31 cellular contexts compared by ENCODE assay signal in genomic region chr5:149957855-149958254, GRCh38. TPM values are rescaled to one million over a fixed set of nuclear protein-coding genes. Genes with fewer than 3 reads are reported as not detected.
DNase-seq lines count a peak whose midpoint lies in the region; ATAC-seq and TF ChIP-seq lines count a peak whose summit lies in the region.
"Had no signal": no experiment of that assay in that cellular context is flagged by ENCODE, and none has a peak within 500 bp of the region (broad histone marks: within the 10 kb centered on the region; RNA-seq: fewer than 3 reads in every experiment).

No MANE protein-coding gene starts in this region.

- H3K4me3 ChIP-seq in PC-3 (ENCODE audit: low read length) (no peak overlapping the region), hepatocyte (no peak overlapping the region), transverse colon (no peak overlapping the region)
- H3K4me3 ChIP-seq: coronary artery, esophagus muscularis mucosa, GM12878, K562, MG63, mucosa of descending colon, neural progenitor cell, SK-N-MC, tibial artery had no signal

- H3K4me1 ChIP-seq in PC-3 (ENCODE audit: insufficient read depth, low read length) (peaks cover 31% of the 10 kb centered on the region), hepatocyte (ENCODE audit: insufficient read depth) (peaks cover 9% of the 10 kb centered on the region), transverse colon (peaks cover 0 to 39% (median 21%) of the 10 kb centered on the region in 4 donors)

- POLR2A ChIA-PET in PC-3 (lab: Charles Lee; ENCODE audit: unreplicated experiment): interaction anchor here (0.6 kb wide), 1 partner anchor 42 kb away, joined by 3 read pairs; the partner anchor contains the start of gene TIGD6

- no peaks in the 10 kb centered on the region for H3K27me3 ChIP-seq in PC-3 (ENCODE audit: low read length)
- H3K27me3 ChIP-seq in hepatocyte: no peaks in the 10 kb centered on the region
- H3K27me3 ChIP-seq in transverse colon: no peaks in the 10 kb centered on the region
- H3K27me3 ChIP-seq: esophagus muscularis mucosa, MG63, tibial artery had no signal

- H3K27ac ChIP-seq in PC-3 (ENCODE audit: low read length) (no peak overlapping the region), hepatocyte (peak overlapping the region; percentile 71), transverse colon (peak overlapping the region; percentile 90 to 95 (median 94))
- H3K27ac ChIP-seq: 22Rv1, coronary artery, esophagus muscularis mucosa, neural progenitor cell, SK-N-MC, tibial artery had no signal

- H3K36me3 ChIP-seq in PC-3 (ENCODE audit: low read depth, low read length) (no peaks in the 10 kb centered on the region), hepatocyte (replicated peaks; ENCODE audit: insufficient read depth, low read depth) (no peaks in the 10 kb centered on the region), transverse colon (no peaks in the 10 kb centered on the region)
- H3K36me3 ChIP-seq: esophagus muscularis mucosa, MG63, neural progenitor cell, tibial artery had no signal

- BruUV-seq in PC-3 (replicated peaks; lab: Mats Ljungman, UMichigan): no TSS peak

- no peaks in the 10 kb centered on the region for H3F3A ChIP-seq in PC-3 (ENCODE audit: low read length, unreplicated experiment)

- CTCF ChIA-PET in PC-3 (lab: Charles Lee): interaction anchor here (0.6 to 1.5 kb wide), 3 partner anchors 21 to 120 kb away, joined by 3 to 4 read pairs (median 3); no protein-coding TSS in a partner anchor

- H3K9me2 ChIP-seq in PC-3 (replicated peaks; ENCODE audit: low read length) (no peaks in the 10 kb centered on the region), hepatocyte (replicated peaks; ENCODE audit: insufficient read depth) (no peaks in the 10 kb centered on the region)

- WGBS in hepatocyte (ENCODE audit: low lambda C conversion rate, missing lambda C conversion rate): 72% methylated on average over 4 of the region's 4 CpGs
- 52 to 60% methylated on average over 3 to 4 of the region's 4 CpGs for WGBS in transverse colon (ENCODE audit: low coverage in 1 of 2), 2 donors

- DNase-seq in NCI-H82 (lab: John Stamatoyannopoulos, UW) (peak; percentile 67), NCI-H82 treated with DMSO at 0.1 percent for 48 hours (lab: John Stamatoyannopoulos, UW; ENCODE audit: unreplicated experiment) (no peak), PC-3 (peak; percentile 18), hepatocyte (ENCODE audit: low spot score) (peak; percentile 59), transverse colon (no peak), OCI-M2 (lab: John Stamatoyannopoulos, UW; ENCODE audit: unreplicated experiment) (no peak), anterior cingulate cortex (lab: John Stamatoyannopoulos, UW) (no peak), NCI-H2029 (lab: John Stamatoyannopoulos, UW) (no peak)
- DNase-seq: activated CD4-positive, alpha-beta T cell treated with anti-CD3 and anti-CD28 coated beads, Interleukin-2, amount 10 ng/mL, durations not matched to agents 7 days and 5 days; activated naive CD4-positive, alpha-beta T cell treated with anti-CD3 and anti-CD28 coated beads for 36 hours; AML-193; DMS53; effector memory CD8-positive, alpha-beta T cell; foreskin melanocyte; H9; MG63; NCI-H510A treated with DMSO at 0.1 percent for 48 hours; posterior cingulate gyrus; RPMI8226; stimulated activated naive CD8-positive, alpha-beta T cell treated with anti-CD3 and anti-CD28 coated beads, Interleukin-15, amount 100 ng/mL, for 72 hours; tibial artery had no signal

- H3K9me3 ChIP-seq in PC-3 (ENCODE audit: low read length): no peaks in the 10 kb centered on the region
- H3K9me3 ChIP-seq in hepatocyte (ENCODE audit: low read depth): no peaks in the 10 kb centered on the region
- no peaks in the 10 kb centered on the region for H3K9me3 ChIP-seq in transverse colon
- H3K9me3 ChIP-seq: esophagus muscularis mucosa, MG63, mucosa of descending colon, tibial artery had no signal

- TF ChIP-seq CTCF in PC-3 (conservative IDR thresholded peaks at IDR 0.05; ENCODE audit: low read depth, low read length): no peak
- no peak for TF ChIP-seq CTCF in hepatocyte (IDR thresholded peaks at IDR 0.05; ENCODE audit: poor library complexity)
- TF ChIP-seq CTCF in transverse colon (IDR thresholded peaks at IDR 0.05): no peak

- peaks cover 6% of the 10 kb centered on the region; the same call in 1 of the 2 replicates for H3K79me2 ChIP-seq in PC-3 (ENCODE audit: low read length)
- peaks cover 18% of the 10 kb centered on the region for H3K79me2 ChIP-seq in hepatocyte

- no peak overlapping the region for H3K9ac ChIP-seq in PC-3 (ENCODE audit: low read length)
- H3K9ac ChIP-seq: neural progenitor cell had no signal

- no peak overlapping the region for H2AFZ ChIP-seq in PC-3 (ENCODE audit: low read length)
- H2AFZ ChIP-seq in hepatocyte: no peak overlapping the region
- H2AFZ ChIP-seq: neural progenitor cell had no signal

- H4K20me1 ChIP-seq in PC-3 (ENCODE audit: low read length) (no peaks in the 10 kb centered on the region), hepatocyte (ENCODE audit: insufficient read depth, poor library complexity, severe bottlenecking) (no peaks in the 10 kb centered on the region)

- H3K4me2 ChIP-seq in PC-3 (ENCODE audit: low read length) (no peak overlapping the region), hepatocyte (no peak overlapping the region)
- H3K4me2 ChIP-seq: neural progenitor cell had no signal

- in situ Hi-C loops in transverse colon (cut with MboI; ENCODE audit: low pct_ligation_motif_present in 1 of 4, low pct_unique_long_range_greater_than_20kb in 1 of 4, low sequenced_read_pairs in 3 of 4): loop anchor here in 1 of 4 donors (25.0 kb wide), 1 partner anchor 96 kb away; no protein-coding TSS in a partner anchor

- ATAC-seq in PC-3: no peak
- ATAC-seq: effector memory CD8-positive, alpha-beta T cell; GM12878; K562; mucosa of descending colon; stimulated activated naive CD8-positive, alpha-beta T cell treated with anti-CD3 and anti-CD28 coated beads, Interleukin-15, amount 100 ng/mL, for 72 hours had no signal

- TF ChIP-seq EP300 in transverse colon (IDR thresholded peaks at IDR 0.05; ENCODE audit: low read depth): no peak

- intact Hi-C loops in PC-3 (cut with micrococcal nuclease): no loop called here
- intact Hi-C loops in transverse colon (cut with DNase I; ENCODE audit: low total_unique reads): no loop called here

- no peak for TF ChIP-seq POLR2A in transverse colon (IDR thresholded peaks at IDR 0.05)

RNA-seq across cellular contexts. Expression of gene SLC26A2, which starts 2.7 kb away (rescaled TPM):
- total RNA-seq in PC-3 (2014; rRNA removed) (10.8 and 13.1 TPM in 2 replicates), hepatocyte (160 TPM in 2 replicates), transverse colon (1,000 to 10,000 TPM in 2 of 4 donors, 100 to 1,000 TPM in 2; 233 to 1,489 (median 1,023) TPM)
- 33.7 and 45.7 TPM in 2 replicates for polyA plus RNA-seq in hepatocyte

RNA-seq across cellular contexts. Expression of gene PDE6A, which starts 13.3 kb away (rescaled TPM):
- total RNA-seq in PC-3 (2014; rRNA removed): not detected in 2 replicates
- total RNA-seq in hepatocyte: 3.6 and 4.6 TPM in 2 replicates
- polyA plus RNA-seq in hepatocyte: 3.7 and 3.9 TPM in 2 replicates
- 1 to 10 TPM; 1.2 to 6.5 (median 3.5) TPM for total RNA-seq in transverse colon
- total RNA-seq: activated CD4-positive, alpha-beta T cell treated with anti-CD3 and anti-CD28 coated beads, Interleukin-2, amount 10 ng/mL, durations not matched to agents 7 days and 5 days; activated naive CD4-positive, alpha-beta T cell treated with anti-CD3 and anti-CD28 coated beads for 36 hours; bronchial epithelial cell; esophagus muscularis mucosa; GM12878; H9; liver had no signal

RNA-seq across cellular contexts. Expression of gene TIGD6, which starts 42.6 kb away (rescaled TPM):
- total RNA-seq in PC-3 (2014; rRNA removed) (3.8 and 5.7 TPM in 2 replicates), hepatocyte (4.6 and 5.0 TPM in 2 replicates), transverse colon (1 to 10 TPM in 2 of 4 donors, under 1 TPM in 2; 0.20 to 2.5 (median 1.6) TPM)
- 4.5 and 4.6 TPM in 2 replicates for polyA plus RNA-seq in hepatocyte

RNA-seq across cellular contexts. Expression of gene HMGXB3, which starts 42.7 kb away (rescaled TPM):
- total RNA-seq in PC-3 (2014; rRNA removed) (56.6 and 84.7 TPM in 2 replicates), hepatocyte (32.8 and 47.5 TPM in 2 replicates), transverse colon (10 to 100 TPM; 29.9 to 93.5 (median 38.1) TPM)
- polyA plus RNA-seq in hepatocyte: 23.4 and 24.6 TPM in 2 replicates

Comparison
In these comparisons a context has a peak if more than half of its experiments do, and no peak if none do; other contexts are left out.
1. DNase-seq: peak in NCI-H82 (single experiment), PC-3 (single experiment) and hepatocyte (single experiment); none in NCI-H82 treated with DMSO at 0.1 percent for 48 hours (single experiment), transverse colon (single experiment), OCI-M2 (single experiment), anterior cingulate cortex (0 of 58) and NCI-H2029 (single experiment).
2. RNA of gene SLC26A2, which starts 2.7 kb away (total RNA-seq): 233 to 1,489 TPM in transverse colon and 160 TPM in hepatocyte; 10.8 to 13.1 TPM in PC-3; every median in the first group is over 10 times any median in the second.